ENCODE assay signal across 18 cellular contexts in genomic region chr4:190179740-190180094, GRCh38. TPM values are rescaled to one million over a fixed set of nuclear protein-coding genes. Genes with fewer than 3 reads are reported as not detected.
DNase-seq lines count a peak whose midpoint lies in the region; ATAC-seq lines count a peak whose summit lies in the region.
"Not testable (repeated sequence)": the region's sequence is repeated elsewhere in the genome, so short reads cannot be mapped to it uniquely, and the experiment has no call there.
"Had no signal": no experiment of that assay in that cellular context is flagged by ENCODE, and none has a peak within 500 bp of the region (broad histone marks: within the 10 kb centered on the region; RNA-seq: fewer than 3 reads in every experiment).

No MANE protein-coding gene starts in this region.

- not testable (repeated sequence) for H3K4me1 Mint-ChIP-seq in activated naive CD8-positive, alpha-beta T cell treated with anti-CD3 and anti-CD28 coated beads, Interleukin-2, amount 50 U/mL, for 24 hours; naive thymus-derived CD4-positive, alpha-beta T cell

- POLR2A ChIA-PET in naive thymus-derived CD4-positive, alpha-beta T cell (lab: Charles Lee), result not testable (repeated sequence)

- H3K27me3 Mint-ChIP-seq in activated naive CD8-positive, alpha-beta T cell treated with anti-CD3 and anti-CD28 coated beads, Interleukin-2, amount 50 U/mL, for 24 hours; naive thymus-derived CD4-positive, alpha-beta T cell: not testable (repeated sequence)

- not testable (repeated sequence) for H3K27me3 ChIP-seq in naive thymus-derived CD4-positive, alpha-beta T cell (ENCODE audit: control insufficient read depth in 2 of 2, insufficient read depth in 2 of 2, low read length in 2 of 2); aorta (ENCODE audit: control insufficient read depth in 1 of 2, insufficient read depth in 2 of 2, low read length in 1 of 2)

- not testable (repeated sequence) for H3K27ac ChIP-seq in naive thymus-derived CD4-positive, alpha-beta T cell (ENCODE audit: low read depth, low read length); aorta (ENCODE audit: low read depth in 1 of 2, low read length in 2 of 2)

- CTCF ChIA-PET in naive thymus-derived CD4-positive, alpha-beta T cell (lab: Charles Lee), result not testable (repeated sequence)

- H3K27ac Mint-ChIP-seq in activated naive CD8-positive, alpha-beta T cell treated with anti-CD3 and anti-CD28 coated beads, Interleukin-2, amount 50 U/mL, for 24 hours; naive thymus-derived CD4-positive, alpha-beta T cell: not testable (repeated sequence)

- not testable (repeated sequence) for H3K4me3 ChIP-seq in naive thymus-derived CD4-positive, alpha-beta T cell (ENCODE audit: low read length); aorta (ENCODE audit: low read length in 2 of 2)

- H3K9me3 ChIP-seq in naive thymus-derived CD4-positive, alpha-beta T cell (ENCODE audit: control insufficient read depth in 2 of 3, low read length in 3 of 3); aorta (ENCODE audit: control insufficient read depth, low read length): not testable (repeated sequence)

- H3K36me3 Mint-ChIP-seq in activated naive CD8-positive, alpha-beta T cell treated with anti-CD3 and anti-CD28 coated beads, Interleukin-2, amount 50 U/mL, for 24 hours (ENCODE audit: low read depth); naive thymus-derived CD4-positive, alpha-beta T cell: not testable (repeated sequence)

- H3K36me3 ChIP-seq in naive thymus-derived CD4-positive, alpha-beta T cell (ENCODE audit: control insufficient read depth in 2 of 3, insufficient read depth in 3 of 3, low read length in 3 of 3); aorta (ENCODE audit: control insufficient read depth in 1 of 2, insufficient read depth in 2 of 2, low read length in 1 of 2): not testable (repeated sequence)

- ATAC-seq in GM19023 (IDR thresholded peaks at IDR 0.05; ENCODE audit: unreplicated experiment) (peak; percentile 21), GM21723 (IDR thresholded peaks at IDR 0.05; ENCODE audit: unreplicated experiment) (peak; percentile 37), HG03097 (IDR thresholded peaks at IDR 0.05; ENCODE audit: low FRiP score, unreplicated experiment) (peak; percentile 33), HG03571 (IDR thresholded peaks at IDR 0.05; ENCODE audit: unreplicated experiment) (peak; percentile 31), left cardiac atrium (peak; percentile 43 to 61), aorta (ENCODE audit: low FRiP score) (peak; percentile 83)
- ATAC-seq in activated naive CD8-positive, alpha-beta T cell treated with anti-CD3 and anti-CD28 coated beads, Interleukin-2, amount 50 U/mL, for 24 hours, result peak; percentile 47
- ATAC-seq in naive thymus-derived CD4-positive, alpha-beta T cell, result peak; percentile 43

- intact Hi-C loops in left cardiac atrium (cut with DNase I); naive thymus-derived CD4-positive, alpha-beta T cell (cut with micrococcal nuclease); aorta (cut with DNase I): not testable (repeated sequence)

- 0% methylated on average over 1 of the region's 2 CpGs for whole genome bisulfite sequencing in aorta, 2 donors

- not testable (repeated sequence) for H3K9me3 Mint-ChIP-seq in activated naive CD8-positive, alpha-beta T cell treated with anti-CD3 and anti-CD28 coated beads, Interleukin-2, amount 50 U/mL, for 24 hours
- H3K9me3 Mint-ChIP-seq in naive thymus-derived CD4-positive, alpha-beta T cell, result peaks cover 0 to 13% (median 9%) of the 10 kb centered on the region in 11 donors

- not testable (repeated sequence) for DNase-seq in activated naive CD8-positive, alpha-beta T cell treated with anti-CD3 and anti-CD28 coated beads, Interleukin-2, amount 50 U/mL, for 24 hours; left cardiac atrium; naive thymus-derived CD4-positive, alpha-beta T cell; aorta

- H3K4me3 Mint-ChIP-seq in activated naive CD8-positive, alpha-beta T cell treated with anti-CD3 and anti-CD28 coated beads, Interleukin-2, amount 50 U/mL, for 24 hours; naive thymus-derived CD4-positive, alpha-beta T cell: not testable (repeated sequence)

- H3K4me1 ChIP-seq in naive thymus-derived CD4-positive, alpha-beta T cell (ENCODE audit: control insufficient read depth in 2 of 2, insufficient read depth in 2 of 2, low read length in 2 of 2); aorta (ENCODE audit: control insufficient read depth in 1 of 2, insufficient read depth in 2 of 2, low read length in 2 of 2): not testable (repeated sequence)

RNA-seq across cellular contexts. Expression of gene DUX4, which starts 6.1 kb away (rescaled TPM):
- total RNA-seq in left cardiac atrium (not detected), aorta (not detected)
- total RNA-seq in naive thymus-derived CD4-positive, alpha-beta T cell, result not detected
- polyA plus RNA-seq in naive thymus-derived CD4-positive, alpha-beta T cell, result not detected
- polyA plus RNA-seq in aorta, result not detected
- total RNA-seq: cardiac muscle cell, endodermal cell, esophagus squamous epithelium, GM23248, HFFc6, lung microvascular endothelial cell, OCI-LY7, prostate gland, skeletal muscle tissue, upper lobe of right lung had no signal
- polyA plus RNA-seq: cardiac muscle cell, GM23248 had no signal

Comparison
In these comparisons a context has a peak if more than half of its experiments do, and no peak if none do; other contexts are left out.
1. ATAC-seq: peak in every context shown above with its lines; median percentile 83 in aorta; 52 in left cardiac atrium; 47 in activated naive CD8-positive, alpha-beta T cell treated with anti-CD3 and anti-CD28 coated beads, Interleukin-2, amount 50 U/mL, for 24 hours; 43 in naive thymus-derived CD4-positive, alpha-beta T cell; 37 in GM21723; 33 in HG03097; 31 in HG03571; 21 in GM19023.